Comparison of ENCODE assay signal across 2 cellular contexts in genomic region chr4:87934973-87935372, GRCh38.
TF ChIP-seq lines count a peak whose summit lies in the region.

No MANE protein-coding gene starts in this region.

TF ChIP-seq in GM23338, 12 proteins besides CTCF, POLR2A, EP300 and RAD21:
- TF ChIP-seq ZNF462 (CRISPR knock-in tag; IDR thresholded peaks at IDR 0.05) (no peak), POLR2AphosphoS5 (IDR thresholded peaks at IDR 0.05; ENCODE audit: low read depth) (peak; percentile 77), JUNB (IDR thresholded peaks at IDR 0.05; ENCODE audit: unreplicated experiment) (no peak), ZNF331 (CRISPR knock-in tag; IDR thresholded peaks at IDR 0.05; ENCODE audit: low read depth) (peak; percentile 13; the same call in 1 of the 2 replicates), EZH2phosphoT487 (IDR thresholded peaks at IDR 0.05; ENCODE audit: unreplicated experiment) (no peak)

TF ChIP-seq in H1, 55 proteins besides CTCF, POLR2A, EP300 and RAD21:
- TF ChIP-seq BRCA1 (IDR thresholded peaks at IDR 0.05; ENCODE audit: low read depth, low read length) (peak; percentile 12; the same call in 1 of the 2 replicates), TAF1 (IDR thresholded peaks at IDR 0.05; ENCODE audit: low read depth, low read length) (no peak), ATF2 (IDR thresholded peaks at IDR 0.05; ENCODE audit: low read length) (peak; percentile 61; the same call in 1 of the 2 replicates), CHD2 (IDR thresholded peaks at IDR 0.05; ENCODE audit: low read length) (peak; percentile 55), SIN3A (conservative IDR thresholded peaks at IDR 0.05 in 1 of 2, IDR thresholded peaks at IDR 0.05 in 1 of 2; ENCODE audit: low read depth in 1 of 2, low read length in 2 of 2) (0 out of 4 replicates have a peak, but pooled peaks of 1 of the 2 experiments have one; percentile 44), TAF7 (optimal IDR thresholded peaks at IDR 0.05; ENCODE audit: borderline replicate concordance, low read depth, low read length) (peak; percentile 39), SIX5 (IDR thresholded peaks at IDR 0.05; ENCODE audit: low read depth, low read length) (no peak), POLR2AphosphoS5 (IDR thresholded peaks at IDR 0.05; ENCODE audit: low read depth, low read length) (peak; percentile 96), POU5F1 (IDR thresholded peaks at IDR 0.05; ENCODE audit: low read depth, low read length) (no peak), USF2 (IDR thresholded peaks at IDR 0.05; ENCODE audit: low read length) (0 out of 2 replicates have a peak, but pooled peaks have one; percentile 10)
